Comparison of ENCODE assay signal across 1 cellular context in genomic region chr10:13823046-13823711, GRCh38.
TF ChIP-seq lines count a peak whose summit lies in the region.

No MANE protein-coding gene starts in this region.

TF ChIP-seq in WTC11, 78 proteins besides CTCF, POLR2A, EP300 and RAD21 (continued from another document):
- TF ChIP-seq CREM (CRISPR knock-in tag; IDR thresholded peaks at IDR 0.05): no peak
- TF ChIP-seq, protein P1, sequence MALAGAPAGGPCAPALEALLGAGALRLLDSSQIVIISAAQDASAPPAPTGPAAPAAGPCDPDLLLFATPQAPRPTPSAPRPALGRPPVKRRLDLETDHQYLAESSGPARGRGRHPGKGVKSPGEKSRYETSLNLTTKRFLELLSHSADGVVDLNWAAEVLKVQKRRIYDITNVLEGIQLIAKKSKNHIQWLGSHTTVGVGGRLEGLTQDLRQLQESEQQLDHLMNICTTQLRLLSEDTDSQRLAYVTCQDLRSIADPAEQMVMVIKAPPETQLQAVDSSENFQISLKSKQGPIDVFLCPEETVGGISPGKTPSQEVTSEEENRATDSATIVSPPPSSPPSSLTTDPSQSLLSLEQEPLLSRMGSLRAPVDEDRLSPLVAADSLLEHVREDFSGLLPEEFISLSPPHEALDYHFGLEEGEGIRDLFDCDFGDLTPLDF (CRISPR knock-in tag; IDR thresholded peaks at IDR 0.05): no peak
- TF ChIP-seq PREB (CRISPR knock-in tag; IDR thresholded peaks at IDR 0.05; ENCODE audit: borderline replicate concordance): no peak
- TF ChIP-seq USF2 (CRISPR knock-in tag; IDR thresholded peaks at IDR 0.05): 0 out of 2 replicates have a peak, but pooled peaks have one; percentile 21
- no peak for TF ChIP-seq TEAD4 (CRISPR knock-in tag; IDR thresholded peaks at IDR 0.05)
- no peak for TF ChIP-seq JUN (CRISPR knock-in tag; IDR thresholded peaks at IDR 0.05)
- TF ChIP-seq FOXK1 (CRISPR knock-in tag; IDR thresholded peaks at IDR 0.05): no peak
- no peak for TF ChIP-seq ZNF138 (CRISPR knock-in tag; conservative IDR thresholded peaks at IDR 0.05)
- TF ChIP-seq ZNF281 (CRISPR knock-in tag; IDR thresholded peaks at IDR 0.05): no peak
- TF ChIP-seq, protein P2, sequence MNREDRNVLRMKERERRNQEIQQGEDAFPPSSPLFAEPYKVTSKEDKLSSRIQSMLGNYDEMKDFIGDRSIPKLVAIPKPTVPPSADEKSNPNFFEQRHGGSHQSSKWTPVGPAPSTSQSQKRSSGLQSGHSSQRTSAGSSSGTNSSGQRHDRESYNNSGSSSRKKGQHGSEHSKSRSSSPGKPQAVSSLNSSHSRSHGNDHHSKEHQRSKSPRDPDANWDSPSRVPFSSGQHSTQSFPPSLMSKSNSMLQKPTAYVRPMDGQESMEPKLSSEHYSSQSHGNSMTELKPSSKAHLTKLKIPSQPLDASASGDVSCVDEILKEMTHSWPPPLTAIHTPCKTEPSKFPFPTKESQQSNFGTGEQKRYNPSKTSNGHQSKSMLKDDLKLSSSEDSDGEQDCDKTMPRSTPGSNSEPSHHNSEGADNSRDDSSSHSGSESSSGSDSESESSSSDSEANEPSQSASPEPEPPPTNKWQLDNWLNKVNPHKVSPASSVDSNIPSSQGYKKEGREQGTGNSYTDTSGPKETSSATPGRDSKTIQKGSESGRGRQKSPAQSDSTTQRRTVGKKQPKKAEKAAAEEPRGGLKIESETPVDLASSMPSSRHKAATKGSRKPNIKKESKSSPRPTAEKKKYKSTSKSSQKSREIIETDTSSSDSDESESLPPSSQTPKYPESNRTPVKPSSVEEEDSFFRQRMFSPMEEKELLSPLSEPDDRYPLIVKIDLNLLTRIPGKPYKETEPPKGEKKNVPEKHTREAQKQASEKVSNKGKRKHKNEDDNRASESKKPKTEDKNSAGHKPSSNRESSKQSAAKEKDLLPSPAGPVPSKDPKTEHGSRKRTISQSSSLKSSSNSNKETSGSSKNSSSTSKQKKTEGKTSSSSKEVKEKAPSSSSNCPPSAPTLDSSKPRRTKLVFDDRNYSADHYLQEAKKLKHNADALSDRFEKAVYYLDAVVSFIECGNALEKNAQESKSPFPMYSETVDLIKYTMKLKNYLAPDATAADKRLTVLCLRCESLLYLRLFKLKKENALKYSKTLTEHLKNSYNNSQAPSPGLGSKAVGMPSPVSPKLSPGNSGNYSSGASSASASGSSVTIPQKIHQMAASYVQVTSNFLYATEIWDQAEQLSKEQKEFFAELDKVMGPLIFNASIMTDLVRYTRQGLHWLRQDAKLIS (CRISPR knock-in tag; IDR thresholded peaks at IDR 0.05; ENCODE audit: borderline replicate concordance): no peak
- TF ChIP-seq ZNF512 (CRISPR knock-in tag; IDR thresholded peaks at IDR 0.05; ENCODE audit: borderline replicate concordance): no peak
- no peak for TF ChIP-seq ERG (CRISPR knock-in tag; IDR thresholded peaks at IDR 0.05)
- TF ChIP-seq, protein P3, sequence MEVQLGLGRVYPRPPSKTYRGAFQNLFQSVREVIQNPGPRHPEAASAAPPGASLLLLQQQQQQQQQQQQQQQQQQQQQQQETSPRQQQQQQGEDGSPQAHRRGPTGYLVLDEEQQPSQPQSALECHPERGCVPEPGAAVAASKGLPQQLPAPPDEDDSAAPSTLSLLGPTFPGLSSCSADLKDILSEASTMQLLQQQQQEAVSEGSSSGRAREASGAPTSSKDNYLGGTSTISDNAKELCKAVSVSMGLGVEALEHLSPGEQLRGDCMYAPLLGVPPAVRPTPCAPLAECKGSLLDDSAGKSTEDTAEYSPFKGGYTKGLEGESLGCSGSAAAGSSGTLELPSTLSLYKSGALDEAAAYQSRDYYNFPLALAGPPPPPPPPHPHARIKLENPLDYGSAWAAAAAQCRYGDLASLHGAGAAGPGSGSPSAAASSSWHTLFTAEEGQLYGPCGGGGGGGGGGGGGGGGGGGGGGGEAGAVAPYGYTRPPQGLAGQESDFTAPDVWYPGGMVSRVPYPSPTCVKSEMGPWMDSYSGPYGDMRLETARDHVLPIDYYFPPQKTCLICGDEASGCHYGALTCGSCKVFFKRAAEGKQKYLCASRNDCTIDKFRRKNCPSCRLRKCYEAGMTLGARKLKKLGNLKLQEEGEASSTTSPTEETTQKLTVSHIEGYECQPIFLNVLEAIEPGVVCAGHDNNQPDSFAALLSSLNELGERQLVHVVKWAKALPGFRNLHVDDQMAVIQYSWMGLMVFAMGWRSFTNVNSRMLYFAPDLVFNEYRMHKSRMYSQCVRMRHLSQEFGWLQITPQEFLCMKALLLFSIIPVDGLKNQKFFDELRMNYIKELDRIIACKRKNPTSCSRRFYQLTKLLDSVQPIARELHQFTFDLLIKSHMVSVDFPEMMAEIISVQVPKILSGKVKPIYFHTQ (CRISPR knock-in tag; IDR thresholded peaks at IDR 0.05): no peak
- no peak for TF ChIP-seq TP53 (CRISPR knock-in tag; IDR thresholded peaks at IDR 0.05)
- TF ChIP-seq, protein P4, sequence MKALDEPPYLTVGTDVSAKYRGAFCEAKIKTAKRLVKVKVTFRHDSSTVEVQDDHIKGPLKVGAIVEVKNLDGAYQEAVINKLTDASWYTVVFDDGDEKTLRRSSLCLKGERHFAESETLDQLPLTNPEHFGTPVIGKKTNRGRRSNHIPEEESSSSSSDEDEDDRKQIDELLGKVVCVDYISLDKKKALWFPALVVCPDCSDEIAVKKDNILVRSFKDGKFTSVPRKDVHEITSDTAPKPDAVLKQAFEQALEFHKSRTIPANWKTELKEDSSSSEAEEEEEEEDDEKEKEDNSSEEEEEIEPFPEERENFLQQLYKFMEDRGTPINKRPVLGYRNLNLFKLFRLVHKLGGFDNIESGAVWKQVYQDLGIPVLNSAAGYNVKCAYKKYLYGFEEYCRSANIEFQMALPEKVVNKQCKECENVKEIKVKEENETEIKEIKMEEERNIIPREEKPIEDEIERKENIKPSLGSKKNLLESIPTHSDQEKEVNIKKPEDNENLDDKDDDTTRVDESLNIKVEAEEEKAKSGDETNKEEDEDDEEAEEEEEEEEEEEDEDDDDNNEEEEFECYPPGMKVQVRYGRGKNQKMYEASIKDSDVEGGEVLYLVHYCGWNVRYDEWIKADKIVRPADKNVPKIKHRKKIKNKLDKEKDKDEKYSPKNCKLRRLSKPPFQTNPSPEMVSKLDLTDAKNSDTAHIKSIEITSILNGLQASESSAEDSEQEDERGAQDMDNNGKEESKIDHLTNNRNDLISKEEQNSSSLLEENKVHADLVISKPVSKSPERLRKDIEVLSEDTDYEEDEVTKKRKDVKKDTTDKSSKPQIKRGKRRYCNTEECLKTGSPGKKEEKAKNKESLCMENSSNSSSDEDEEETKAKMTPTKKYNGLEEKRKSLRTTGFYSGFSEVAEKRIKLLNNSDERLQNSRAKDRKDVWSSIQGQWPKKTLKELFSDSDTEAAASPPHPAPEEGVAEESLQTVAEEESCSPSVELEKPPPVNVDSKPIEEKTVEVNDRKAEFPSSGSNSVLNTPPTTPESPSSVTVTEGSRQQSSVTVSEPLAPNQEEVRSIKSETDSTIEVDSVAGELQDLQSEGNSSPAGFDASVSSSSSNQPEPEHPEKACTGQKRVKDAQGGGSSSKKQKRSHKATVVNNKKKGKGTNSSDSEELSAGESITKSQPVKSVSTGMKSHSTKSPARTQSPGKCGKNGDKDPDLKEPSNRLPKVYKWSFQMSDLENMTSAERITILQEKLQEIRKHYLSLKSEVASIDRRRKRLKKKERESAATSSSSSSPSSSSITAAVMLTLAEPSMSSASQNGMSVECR (CRISPR knock-in tag; IDR thresholded peaks at IDR 0.05; ENCODE audit: borderline replicate concordance): no peak
- TF ChIP-seq SMAD3 (CRISPR knock-in tag; IDR thresholded peaks at IDR 0.05; ENCODE audit: borderline replicate concordance): no peak
- no peak for TF ChIP-seq ESRRA (CRISPR knock-in tag; IDR thresholded peaks at IDR 0.05; ENCODE audit: borderline replicate concordance)
- TF ChIP-seq ELF4 (CRISPR knock-in tag; IDR thresholded peaks at IDR 0.05; ENCODE audit: low read depth): no peak
- TF ChIP-seq SP1 (CRISPR knock-in tag; conservative IDR thresholded peaks at IDR 0.05): peak; percentile 64
- TF ChIP-seq, protein P5, sequence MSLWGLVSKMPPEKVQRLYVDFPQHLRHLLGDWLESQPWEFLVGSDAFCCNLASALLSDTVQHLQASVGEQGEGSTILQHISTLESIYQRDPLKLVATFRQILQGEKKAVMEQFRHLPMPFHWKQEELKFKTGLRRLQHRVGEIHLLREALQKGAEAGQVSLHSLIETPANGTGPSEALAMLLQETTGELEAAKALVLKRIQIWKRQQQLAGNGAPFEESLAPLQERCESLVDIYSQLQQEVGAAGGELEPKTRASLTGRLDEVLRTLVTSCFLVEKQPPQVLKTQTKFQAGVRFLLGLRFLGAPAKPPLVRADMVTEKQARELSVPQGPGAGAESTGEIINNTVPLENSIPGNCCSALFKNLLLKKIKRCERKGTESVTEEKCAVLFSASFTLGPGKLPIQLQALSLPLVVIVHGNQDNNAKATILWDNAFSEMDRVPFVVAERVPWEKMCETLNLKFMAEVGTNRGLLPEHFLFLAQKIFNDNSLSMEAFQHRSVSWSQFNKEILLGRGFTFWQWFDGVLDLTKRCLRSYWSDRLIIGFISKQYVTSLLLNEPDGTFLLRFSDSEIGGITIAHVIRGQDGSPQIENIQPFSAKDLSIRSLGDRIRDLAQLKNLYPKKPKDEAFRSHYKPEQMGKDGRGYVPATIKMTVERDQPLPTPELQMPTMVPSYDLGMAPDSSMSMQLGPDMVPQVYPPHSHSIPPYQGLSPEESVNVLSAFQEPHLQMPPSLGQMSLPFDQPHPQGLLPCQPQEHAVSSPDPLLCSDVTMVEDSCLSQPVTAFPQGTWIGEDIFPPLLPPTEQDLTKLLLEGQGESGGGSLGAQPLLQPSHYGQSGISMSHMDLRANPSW (CRISPR knock-in tag; conservative IDR thresholded peaks at IDR 0.05; ENCODE audit: low read depth): no peak
- TF ChIP-seq ZNF423 (CRISPR knock-in tag; IDR thresholded peaks at IDR 0.05): peak; percentile 76
- TF ChIP-seq SOX15 (CRISPR knock-in tag; IDR thresholded peaks at IDR 0.05): no peak
- TF ChIP-seq, protein P6, sequence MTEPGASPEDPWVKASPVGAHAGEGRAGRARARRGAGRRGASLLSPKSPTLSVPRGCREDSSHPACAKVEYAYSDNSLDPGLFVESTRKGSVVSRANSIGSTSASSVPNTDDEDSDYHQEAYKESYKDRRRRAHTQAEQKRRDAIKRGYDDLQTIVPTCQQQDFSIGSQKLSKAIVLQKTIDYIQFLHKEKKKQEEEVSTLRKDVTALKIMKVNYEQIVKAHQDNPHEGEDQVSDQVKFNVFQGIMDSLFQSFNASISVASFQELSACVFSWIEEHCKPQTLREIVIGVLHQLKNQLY (CRISPR knock-in tag; IDR thresholded peaks at IDR 0.05): no peak
